In genomic region chr9:91417602-91418218, GRCh38 we compare ENCODE assay signal across 21 cellular contexts. TPM values are rescaled to one million over a fixed set of nuclear protein-coding genes. Genes with fewer than 3 reads are reported as not detected.
DNase-seq lines count a peak whose midpoint lies in the region; ATAC-seq and TF ChIP-seq lines count a peak whose summit lies in the region.
"Had no signal": no experiment of that assay in that cellular context is flagged by ENCODE, and none has a peak within 500 bp of the region (broad histone marks: within the 10 kb centered on the region; RNA-seq: fewer than 3 reads in every experiment).

No MANE protein-coding gene starts in this region.

- peak overlapping the region in 4 of 7 donors; percentile 16 to 93 (median 80) for H3K27ac Mint-ChIP-seq in CD14-positive monocyte
- H3K27ac Mint-ChIP-seq in dendritic cell treated with granulocyte-macrophage colony-stimulating factor and Interleukin-4, amounts not matched to agents 40 ng/mL and 50 ng/mL, for 4 days, result peak overlapping the region; percentile 46
- H3K27ac Mint-ChIP-seq in naive thymus-derived CD8-positive, alpha-beta T cell, result no peak overlapping the region
- H3K27ac Mint-ChIP-seq: activated CD4-positive, alpha-beta memory T cell treated with anti-CD3 and anti-CD28 coated beads, Interleukin-2, amount 10 ng/mL, durations not matched to agents 7 days and 5 days had no signal

- ATAC-seq in HG03097 (IDR thresholded peaks at IDR 0.05; ENCODE audit: low FRiP score, unreplicated experiment), result no peak
- no peak for ATAC-seq in naive thymus-derived CD8-positive, alpha-beta T cell
- ATAC-seq: Right ventricle myocardium inferior had no signal

- peak overlapping the region; percentile 83 for H3K9ac ChIP-seq in Loucy (ENCODE audit: low read depth, low read length, poor library complexity, severe bottlenecking)

- POLR2A ChIA-PET in naive thymus-derived CD8-positive, alpha-beta T cell (lab: Charles Lee), result no interaction called here

- DNase-seq in CD14-positive monocyte (ENCODE audit: low spot score) (no peak), osteoblast (ENCODE audit: insufficient read length, low spot score, missing footprints) (no peak), cerebellar nuclear complex (lab: John Stamatoyannopoulos, UW) (no peak)
- no peak for DNase-seq in stimulated activated naive CD4-positive, alpha-beta T cell treated with Interleukin-2 at 50 U/mL for 16 hours (lab: John Stamatoyannopoulos, UW)
- no peak for DNase-seq in naive thymus-derived CD8-positive, alpha-beta T cell
- DNase-seq: activated CD4-positive, alpha-beta memory T cell treated with anti-CD3 and anti-CD28 coated beads, Interleukin-2, amount 10 ng/mL, durations not matched to agents 7 days and 5 days; activated gamma-delta T cell treated with Interleukin-2 at 50 U/mL for 16 hours; effector memory CD4-positive, alpha-beta T cell; EL; foreskin melanocyte; HCEC 1CT; Kasumi-1; NCI-H1694 treated with DMSO at 0.1 percent for 48 hours; NCI-H774; ovary; spleen had no signal

- H2AFZ ChIP-seq in Loucy (ENCODE audit: low read length) (no peak overlapping the region), osteoblast (ENCODE audit: low read length) (no peak overlapping the region)

- H3K27ac ChIP-seq in osteoblast (ENCODE audit: low read depth, low read length), result peak overlapping the region; percentile 87
- H3K27ac ChIP-seq: HL-60, ovary had no signal

- peaks cover 40 to 47% of the 10 kb centered on the region in 2 donors for H3K36me3 Mint-ChIP-seq in CD14-positive monocyte
- peaks cover 61% of the 10 kb centered on the region for H3K36me3 Mint-ChIP-seq in dendritic cell treated with granulocyte-macrophage colony-stimulating factor and Interleukin-4, amounts not matched to agents 40 ng/mL and 50 ng/mL, for 4 days (ENCODE audit: low read depth)
- H3K36me3 Mint-ChIP-seq in naive thymus-derived CD8-positive, alpha-beta T cell, result no peaks in the 10 kb centered on the region

- no peak for TF ChIP-seq CTCF in CD14-positive monocyte (IDR thresholded peaks at IDR 0.05)
- TF ChIP-seq CTCF in Loucy (conservative IDR thresholded peaks at IDR 0.05; ENCODE audit: low read length), result no peak
- TF ChIP-seq CTCF in osteoblast (IDR thresholded peaks at IDR 0.05; ENCODE audit: extremely low read depth, low read depth, low read length), result no peak

- peaks cover 100% of the 10 kb centered on the region for H3K79me2 ChIP-seq in Loucy (ENCODE audit: insufficient read depth, low read length)
- peaks cover 82% of the 10 kb centered on the region for H3K79me2 ChIP-seq in osteoblast (ENCODE audit: insufficient read depth, low read length)

- no peaks in the 10 kb centered on the region for H3K9me3 ChIP-seq in Loucy (ENCODE audit: insufficient read depth, low read depth, low read length)
- no peaks in the 10 kb centered on the region for H3K9me3 ChIP-seq in osteoblast (ENCODE audit: low read depth, low read length)
- H3K9me3 ChIP-seq: ovary, spleen had no signal

- H3K4me2 ChIP-seq in Loucy (ENCODE audit: low read depth, low read length, poor library complexity, severe bottlenecking) (peak overlapping the region; percentile 84), osteoblast (ENCODE audit: insufficient read depth, low read length) (no peak overlapping the region)

- H4K20me1 ChIP-seq in Loucy (ENCODE audit: insufficient read depth, low read length, poor library complexity, severe bottlenecking) (peaks cover 92% of the 10 kb centered on the region), osteoblast (ENCODE audit: insufficient read depth, low read length) (peaks cover 9% of the 10 kb centered on the region)

- intact Hi-C loops in CD14-positive monocyte (cut with micrococcal nuclease), result loop anchor here in 1 of 2 donors (5.0 kb wide), 1 partner anchor 55 kb away; the partner anchor contains the start of gene AUH
- intact Hi-C loops in dendritic cell treated with granulocyte-macrophage colony-stimulating factor and Interleukin-4, amounts not matched to agents 40 ng/mL and 50 ng/mL, for 4 days (cut with micrococcal nuclease), result loop anchor here (5.0 kb wide), 1 partner anchor 55 kb away; the partner anchor contains the start of gene AUH

- peaks cover 75% of the 10 kb centered on the region for H3K4me1 Mint-ChIP-seq in CD14-positive monocyte
- H3K4me1 Mint-ChIP-seq in dendritic cell treated with granulocyte-macrophage colony-stimulating factor and Interleukin-4, amounts not matched to agents 40 ng/mL and 50 ng/mL, for 4 days (ENCODE audit: low read depth), result peaks cover 64% of the 10 kb centered on the region
- peaks cover 3 to 50% (median 21%) of the 10 kb centered on the region in 4 donors for H3K4me1 Mint-ChIP-seq in naive thymus-derived CD8-positive, alpha-beta T cell

- H3K9me2 ChIP-seq in Loucy (replicated peaks; ENCODE audit: low read depth, low read length), result no peaks in the 10 kb centered on the region

- no peaks in the 10 kb centered on the region for H3K27me3 ChIP-seq in Loucy (ENCODE audit: insufficient read depth, low read length, poor library complexity, severe bottlenecking)
- H3K27me3 ChIP-seq in osteoblast (ENCODE audit: insufficient read depth, low read length), result no peaks in the 10 kb centered on the region
- H3K27me3 ChIP-seq: ovary had no signal

- H3K4me1 ChIP-seq in Loucy (ENCODE audit: insufficient read depth, low read length, poor library complexity, severe bottlenecking) (peaks cover 60% of the 10 kb centered on the region), osteoblast (ENCODE audit: insufficient read depth, low read length) (peaks cover 41% of the 10 kb centered on the region)

- no peak overlapping the region for H3K4me3 Mint-ChIP-seq in CD14-positive monocyte
- H3K4me3 Mint-ChIP-seq in dendritic cell treated with granulocyte-macrophage colony-stimulating factor and Interleukin-4, amounts not matched to agents 40 ng/mL and 50 ng/mL, for 4 days, result no peak overlapping the region
- no peak overlapping the region for H3K4me3 Mint-ChIP-seq in naive thymus-derived CD8-positive, alpha-beta T cell
- H3K4me3 Mint-ChIP-seq: activated CD4-positive, alpha-beta memory T cell treated with anti-CD3 and anti-CD28 coated beads, Interleukin-2, amount 10 ng/mL, durations not matched to agents 7 days and 5 days had no signal

- H3K36me3 ChIP-seq in Loucy (ENCODE audit: insufficient read depth, low read length) (no peaks in the 10 kb centered on the region), osteoblast (ENCODE audit: insufficient read depth, low read length) (no peaks in the 10 kb centered on the region)
- H3K36me3 ChIP-seq: ovary, spleen had no signal

- peaks cover 0 to 9% (median 0%) of the 10 kb centered on the region in 7 donors for H3K9me3 Mint-ChIP-seq in CD14-positive monocyte
- H3K9me3 Mint-ChIP-seq in dendritic cell treated with granulocyte-macrophage colony-stimulating factor and Interleukin-4, amounts not matched to agents 40 ng/mL and 50 ng/mL, for 4 days, result no peaks in the 10 kb centered on the region
- no peaks in the 10 kb centered on the region for H3K9me3 Mint-ChIP-seq in naive thymus-derived CD8-positive, alpha-beta T cell
- H3K9me3 Mint-ChIP-seq: activated CD4-positive, alpha-beta memory T cell treated with anti-CD3 and anti-CD28 coated beads, Interleukin-2, amount 10 ng/mL, durations not matched to agents 7 days and 5 days had no signal

- H3K4me3 ChIP-seq in Loucy (ENCODE audit: low read length, poor library complexity, severe bottlenecking) (peak overlapping the region; percentile 99), osteoblast (ENCODE audit: insufficient read depth, low read length) (no peak overlapping the region)
- H3K4me3 ChIP-seq: ovary had no signal

- peaks cover 10 to 19% (median 12%) of the 10 kb centered on the region in 3 donors for H3K27me3 Mint-ChIP-seq in CD14-positive monocyte (ENCODE audit: low read depth in 3 of 3)
- H3K27me3 Mint-ChIP-seq in dendritic cell treated with granulocyte-macrophage colony-stimulating factor and Interleukin-4, amounts not matched to agents 40 ng/mL and 50 ng/mL, for 4 days, result no peaks in the 10 kb centered on the region
- peaks cover 18 to 34% (median 31%) of the 10 kb centered on the region in 5 donors for H3K27me3 Mint-ChIP-seq in naive thymus-derived CD8-positive, alpha-beta T cell
- H3K27me3 Mint-ChIP-seq: activated CD4-positive, alpha-beta memory T cell treated with anti-CD3 and anti-CD28 coated beads, Interleukin-2, amount 10 ng/mL, durations not matched to agents 7 days and 5 days had no signal

- no peaks in the 10 kb centered on the region for H3F3A ChIP-seq in Loucy (ENCODE audit: low read depth)

RNA-seq across cellular contexts. Expression of gene NFIL3, which starts 5.9 kb away (rescaled TPM):
- polyA plus RNA-seq in CD14-positive monocyte, result 10 to 100 TPM; 18.6 to 64.0 TPM
- 26.1 and 28.3 TPM in 2 replicates for total RNA-seq in osteoblast
- 1 to 10 TPM; 3.3 to 4.1 TPM for total RNA-seq in naive thymus-derived CD8-positive, alpha-beta T cell
- 1 to 10 TPM in 2 of 3 donors, not detected in 1; 1.3 to 4.9 TPM for polyA plus RNA-seq in naive thymus-derived CD8-positive, alpha-beta T cell

RNA-seq across cellular contexts. Expression of gene AUH, which starts 56.0 kb away (rescaled TPM):
- polyA plus RNA-seq in CD14-positive monocyte, result 1 to 10 TPM; 8.4 to 9.9 TPM
- 17.0 and 17.7 TPM in 2 replicates for total RNA-seq in osteoblast
- total RNA-seq in naive thymus-derived CD8-positive, alpha-beta T cell, result 10 to 100 TPM; 30.1 to 30.5 TPM
- polyA plus RNA-seq in naive thymus-derived CD8-positive, alpha-beta T cell, result 10 to 100 TPM; 10.0 to 11.7 (median 11.5) TPM

Comparison
In these comparisons a context has a peak if more than half of its experiments do, and no peak if none do; other contexts are left out.
1. H3K27ac Mint-ChIP-seq: peak in CD14-positive monocyte (4 of 7) and dendritic cell treated with granulocyte-macrophage colony-stimulating factor and Interleukin-4, amounts not matched to agents 40 ng/mL and 50 ng/mL, for 4 days (single experiment); none in naive thymus-derived CD8-positive, alpha-beta T cell (0 of 10).